23 cellular contexts compared by ENCODE assay signal in the genomic region with DNA sequence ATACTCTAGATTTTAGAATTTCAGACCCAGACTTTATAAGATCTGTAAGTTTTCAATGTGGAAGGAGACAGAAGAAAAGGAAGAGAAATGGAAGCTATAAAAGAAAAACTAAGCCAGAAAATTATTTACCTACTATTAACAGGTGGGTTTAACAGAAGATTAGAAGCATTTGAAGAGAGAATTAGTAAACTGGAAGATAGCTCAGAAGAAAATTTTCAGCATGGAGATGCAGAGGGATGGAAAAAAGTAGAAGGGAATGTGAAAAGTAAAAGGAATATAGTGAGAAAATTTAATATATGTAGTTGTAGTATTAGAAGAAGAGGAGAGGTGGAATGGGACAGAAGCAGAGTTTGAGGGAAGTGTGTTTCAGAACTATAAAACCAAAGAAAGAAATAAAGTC.
"Had no signal": no experiment of that assay in that cellular context is flagged by ENCODE, and none has a peak within 500 bp of the region (broad histone marks: within the 10 kb centered on the region; RNA-seq: fewer than 3 reads in every experiment).

No MANE protein-coding gene starts in this region.

- H3K4me3 Mint-ChIP-seq: naive thymus-derived CD8-positive, alpha-beta T cell; nephron progenitor cell; stimulated activated memory B cell treated with anti-CD40 and anti-IgM and Interleukin-4, amounts not matched to agents 10 μg/mL and 1 μg/mL and 100 μg/mL, for 72 hours; type B pancreatic cell had no signal

- H3K27me3 ChIP-seq: ovary, testis, tibial artery had no signal

- H3K36me3 ChIP-seq: lower lobe of right lung, ovary, tibial artery had no signal

- H3K27ac ChIP-seq: lower lobe of right lung, ovary, testis, tibial artery had no signal

- H3K4me1 ChIP-seq: testis had no signal

- H3K27me3 Mint-ChIP-seq: effector memory CD8-positive, alpha-beta T cell; naive thymus-derived CD8-positive, alpha-beta T cell; stimulated activated memory B cell treated with anti-CD40 and anti-IgM and Interleukin-4, amounts not matched to agents 10 μg/mL and 1 μg/mL and 100 μg/mL, for 72 hours; type B pancreatic cell had no signal

- DNase-seq: cortex of kidney; effector memory CD8-positive, alpha-beta T cell; head of caudate nucleus; left ventricle myocardium superior; lower lobe of right lung; naive thymus-derived CD8-positive, alpha-beta T cell; nephron progenitor cell; occipital lobe; ovary; posterior cingulate gyrus; stimulated activated CD4-positive, alpha-beta T cell treated with anti-CD3 and anti-CD28 coated beads, Interleukin-12 subunit alpha, Interleukin-12 subunit beta, amount 100 ng/mL, for 4 hours; stimulated activated CD4-positive, alpha-beta T cell treated with anti-CD3 and anti-CD28 coated beads, Interleukin-1b, Interleukin-23, amount 100 ng/mL, for 48 hours; stimulated activated CD4-positive, alpha-beta T cell treated with anti-CD3 and anti-CD28 coated beads, Interleukin-4, amount 100 ng/mL, for 1 hour; stimulated activated naive CD8-positive, alpha-beta T cell treated with anti-CD3 and anti-CD28 coated beads, Interleukin-15, Interleukin-2, amounts not matched to agents 100 U/mL and 50 U/mL, for 24 hours; substantia nigra; testis; tibial artery had no signal

- H3K4me3 ChIP-seq: lower lobe of right lung, ovary, smooth muscle cell, testis, tibial artery had no signal

- H3K27ac Mint-ChIP-seq: effector memory CD8-positive, alpha-beta T cell; nephron progenitor cell; stimulated activated memory B cell treated with anti-CD40 and anti-IgM and Interleukin-4, amounts not matched to agents 10 μg/mL and 1 μg/mL and 100 μg/mL, for 72 hours; type B pancreatic cell had no signal

- H3K9me3 ChIP-seq: ovary, testis, tibial artery had no signal

- FAIRE-seq: frontal cortex, keratinocyte had no signal

- H3K4me2 ChIP-seq: smooth muscle cell had no signal

- ATAC-seq: effector memory CD8-positive, alpha-beta T cell; left ventricle myocardium superior; lower lobe of right lung; naive thymus-derived CD8-positive, alpha-beta T cell; sciatic nerve; stimulated activated memory B cell treated with anti-CD40 and anti-IgM and Interleukin-4, amounts not matched to agents 10 μg/mL and 1 μg/mL and 100 μg/mL, for 72 hours; stimulated activated naive CD8-positive, alpha-beta T cell treated with anti-CD3 and anti-CD28 coated beads, Interleukin-15, Interleukin-2, amounts not matched to agents 100 U/mL and 50 U/mL, for 24 hours had no signal

- H3K4me1 Mint-ChIP-seq: nephron progenitor cell had no signal
